In the genomic region with DNA sequence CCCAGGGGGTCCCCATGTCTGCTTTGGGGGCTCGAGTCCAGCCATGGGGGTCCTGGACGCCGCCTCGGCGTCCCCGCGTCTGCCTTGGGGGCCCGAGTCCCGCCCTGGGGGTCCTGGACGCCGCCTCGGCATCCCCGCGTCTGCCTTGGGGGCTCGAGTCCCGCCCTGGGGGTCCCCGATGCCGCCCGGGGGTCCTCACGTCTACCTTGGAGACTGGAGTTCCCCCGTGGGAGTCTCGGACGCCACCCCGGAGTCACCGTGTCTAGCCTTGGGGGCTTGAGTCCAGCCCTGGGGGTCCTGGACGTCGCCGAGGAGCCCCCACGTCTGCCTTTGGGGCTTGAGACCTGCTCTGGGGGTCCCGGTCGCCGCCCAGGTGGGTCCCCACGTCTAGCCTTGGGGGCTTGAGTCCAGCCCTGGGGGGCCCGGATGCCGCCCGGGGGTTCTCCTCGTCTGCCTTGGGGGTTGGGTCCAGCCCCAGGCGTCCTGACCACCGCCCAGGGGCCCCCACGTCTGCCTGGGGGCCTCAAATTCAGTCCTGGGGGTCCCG, we compare ENCODE assay signal across 8 cellular contexts. TPM values are rescaled to one million over a fixed set of nuclear protein-coding genes. Genes with fewer than 3 reads are reported as not detected.
A peak's percentile ranks its signal among the peaks of the same experiment; 100 is the strongest.
DNase-seq lines count a peak whose midpoint lies in the region; ATAC-seq and TF ChIP-seq lines count a peak whose summit lies in the region.

No MANE protein-coding gene starts in this region.

- TF ChIP-seq CTCF in AG10803 (conservative IDR thresholded peaks at IDR 0.05; ENCODE audit: low read length) (no peak), PC-3 (conservative IDR thresholded peaks at IDR 0.05; ENCODE audit: low read depth, low read length) (no peak), endodermal cell (conservative IDR thresholded peaks at IDR 0.05) (no peak)

- H3K27ac ChIP-seq in PC-3 (ENCODE audit: low read length) = no peak overlapping the region
- H3K27ac ChIP-seq in endodermal cell (ENCODE audit: low read depth, low read length) = peak overlapping the region; percentile 38

- peaks cover 2% of the 10 kb centered on the region for H3K36me3 Mint-ChIP-seq in endodermal cell (ENCODE audit: low read depth)
- H3K36me3 Mint-ChIP-seq in natural killer cell treated with Interleukin-12 subunit alpha and Interleukin-12 subunit beta and Interleukin-15 and Interleukin-18, amount 100 ng/mL, for 72 hours = no peaks in the 10 kb centered on the region

- no TSS peak for BruUV-seq in PC-3 (replicated peaks; lab: Mats Ljungman, UMichigan)

- H3K4me3 Mint-ChIP-seq in endodermal cell = peak overlapping the region; percentile 83
- H3K4me3 Mint-ChIP-seq in natural killer cell treated with Interleukin-12 subunit alpha and Interleukin-12 subunit beta and Interleukin-15 and Interleukin-18, amount 100 ng/mL, for 72 hours = peak overlapping the region; percentile 82

- peaks cover 5% of the 10 kb centered on the region for H3K4me1 Mint-ChIP-seq in endodermal cell
- peaks cover 13 to 21% of the 10 kb centered on the region in 2 donors for H3K4me1 Mint-ChIP-seq in natural killer cell treated with Interleukin-12 subunit alpha and Interleukin-12 subunit beta and Interleukin-15 and Interleukin-18, amount 100 ng/mL, for 72 hours (ENCODE audit: low read depth in 2 of 2)

- POLR2A ChIA-PET in PC-3 (lab: Charles Lee; ENCODE audit: unreplicated experiment) = no interaction called here

- H3K9me2 ChIP-seq in PC-3 (replicated peaks; ENCODE audit: low read length) = no peaks in the 10 kb centered on the region

- H3K4me2 ChIP-seq in PC-3 (ENCODE audit: low read length) = peak overlapping the region; percentile 90

- no peak for TF ChIP-seq POLR2A in erythroblast (IDR thresholded peaks at IDR 0.05; ENCODE audit: low read length)

- H3K27me3 Mint-ChIP-seq in endodermal cell (ENCODE audit: insufficient read depth) = no peaks in the 10 kb centered on the region
- peaks cover 0 to 2% of the 10 kb centered on the region in 2 donors for H3K27me3 Mint-ChIP-seq in natural killer cell treated with Interleukin-12 subunit alpha and Interleukin-12 subunit beta and Interleukin-15 and Interleukin-18, amount 100 ng/mL, for 72 hours

- no peaks in the 10 kb centered on the region for H3K79me2 ChIP-seq in PC-3 (ENCODE audit: low read length)

- no peaks in the 10 kb centered on the region for H4K20me1 ChIP-seq in PC-3 (ENCODE audit: low read length)

- ATAC-seq in PC-3 (no peak), GM21526 (IDR thresholded peaks at IDR 0.05; ENCODE audit: low FRiP score, unreplicated experiment) (no peak), GM18861 (IDR thresholded peaks at IDR 0.05; ENCODE audit: unreplicated experiment) (no peak), GM19467 (IDR thresholded peaks at IDR 0.05; ENCODE audit: unreplicated experiment) (no peak)
- ATAC-seq in natural killer cell treated with Interleukin-12 subunit alpha and Interleukin-12 subunit beta and Interleukin-15 and Interleukin-18, amount 100 ng/mL, for 72 hours = no peak

- no peak for DNase-seq in AG10803 (ENCODE audit: low read depth)
- DNase-seq in PC-3 = no peak
- DNase-seq in endodermal cell = no peak
- DNase-seq in natural killer cell treated with Interleukin-12 subunit alpha and Interleukin-12 subunit beta and Interleukin-15 and Interleukin-18, amount 100 ng/mL, for 72 hours (ENCODE audit: low spot score) = peak; percentile 62
- DNase-seq in erythroblast (lab: John Stamatoyannopoulos, UW) = no peak

- H3K9ac ChIP-seq in PC-3 (ENCODE audit: low read length) (peak overlapping the region; percentile 80), endodermal cell (ENCODE audit: extremely low read depth, low read length, poor library complexity, severe bottlenecking) (peak overlapping the region; percentile 95)

- H3K27me3 ChIP-seq in PC-3 (ENCODE audit: low read length) (no peaks in the 10 kb centered on the region), endodermal cell (ENCODE audit: control insufficient read depth, insufficient read depth, low read length, poor library complexity, severe bottlenecking) (no peaks in the 10 kb centered on the region)

- peak overlapping the region; percentile 57; the same call in 1 of the 2 replicates for H2AFZ ChIP-seq in PC-3 (ENCODE audit: low read length)

- H3K4me3 ChIP-seq in AG10803 (ENCODE audit: low read length) (peak overlapping the region; percentile 90), PC-3 (ENCODE audit: low read length) (peak overlapping the region; percentile 79), endodermal cell (ENCODE audit: low read length) (peak overlapping the region; percentile 83)

- H3K27ac Mint-ChIP-seq in endodermal cell = peak overlapping the region; percentile 93
- peak overlapping the region; percentile 84 to 85 for H3K27ac Mint-ChIP-seq in natural killer cell treated with Interleukin-12 subunit alpha and Interleukin-12 subunit beta and Interleukin-15 and Interleukin-18, amount 100 ng/mL, for 72 hours

- WGBS in endodermal cell (ENCODE audit: insufficient coverage in 1 of 2, insufficient read length in 1 of 2), 2 experiments = 0 to 1% methylated on average over 17 to 41 of the region's 41 CpGs

- intact Hi-C loops in PC-3 (cut with micrococcal nuclease) = loop anchor here (5.0 kb wide), 1 partner anchor 37 kb away; the partner anchor contains the start of gene PLCXD1

- H3K4me1 ChIP-seq in PC-3 (ENCODE audit: insufficient read depth, low read length) (0 out of 2 replicates have a peak, but pooled peaks cover 4% of the 10 kb centered on the region), endodermal cell (ENCODE audit: control insufficient read depth, insufficient read depth, low read length) (no peaks in the 10 kb centered on the region)

- H3K9me3 Mint-ChIP-seq in endodermal cell = peaks cover 2% of the 10 kb centered on the region
- H3K9me3 Mint-ChIP-seq in natural killer cell treated with Interleukin-12 subunit alpha and Interleukin-12 subunit beta and Interleukin-15 and Interleukin-18, amount 100 ng/mL, for 72 hours = no peaks in the 10 kb centered on the region

- CTCF ChIA-PET in PC-3 (lab: Charles Lee) = no interaction called here

- H3K36me3 ChIP-seq in PC-3 (ENCODE audit: low read depth, low read length) = no peaks in the 10 kb centered on the region
- peaks cover 17% of the 10 kb centered on the region for H3K36me3 ChIP-seq in endodermal cell (ENCODE audit: control insufficient read depth, insufficient read depth, low read length)

- H3F3A ChIP-seq in PC-3 (ENCODE audit: low read length, unreplicated experiment) = no peaks in the 10 kb centered on the region

- no peaks in the 10 kb centered on the region for H3K9me3 ChIP-seq in PC-3 (ENCODE audit: low read length)
- H3K9me3 ChIP-seq in endodermal cell (ENCODE audit: control insufficient read depth, low read length) = no peaks in the 10 kb centered on the region

RNA-seq across cellular contexts. Expression of gene GTPBP6, which starts 1.1 kb away (rescaled TPM):
- total RNA-seq in PC-3 (2014; rRNA removed) (38.8 and 49.0 TPM in 2 replicates), endodermal cell (10 to 100 TPM; 58.8 to 61.0 TPM)
- 48.2 TPM for polyA plus RNA-seq in endodermal cell (2013, experiment 1 of 2)
- polyA plus RNA-seq in endodermal cell (2013, experiment 2 of 2) = 45.2 TPM
- total RNA-seq in natural killer cell treated with Interleukin-12 subunit alpha and Interleukin-12 subunit beta and Interleukin-15 and Interleukin-18, amount 100 ng/mL, for 72 hours = 10 to 100 TPM; 45.8 to 69.6 TPM

RNA-seq across cellular contexts. Expression of gene PLCXD1, which starts 38.5 kb away (rescaled TPM):
- total RNA-seq in PC-3 (2014; rRNA removed) (25.7 and 31.2 TPM in 2 replicates), endodermal cell (10 to 100 TPM; 70.3 to 96.9 TPM)
- 63.9 TPM for polyA plus RNA-seq in endodermal cell (2013, experiment 1 of 2)
- 64.7 TPM for polyA plus RNA-seq in endodermal cell (2013, experiment 2 of 2)
- total RNA-seq in natural killer cell treated with Interleukin-12 subunit alpha and Interleukin-12 subunit beta and Interleukin-15 and Interleukin-18, amount 100 ng/mL, for 72 hours = 10 to 100 TPM; 18.3 to 61.7 TPM
